2 cellular contexts compared by ENCODE assay signal in genomic region chr9:130938184-130938651, GRCh38.
TF ChIP-seq lines count a peak whose summit lies in the region.

No MANE protein-coding gene starts in this region.

TF ChIP-seq in HEK293, 187 proteins besides CTCF, POLR2A, EP300 and RAD21:
- TF ChIP-seq GLIS2 (tag by site-specific recombination; IDR thresholded peaks at IDR 0.05) (peak; percentile 60), ZNF404 (tag by site-specific recombination; IDR thresholded peaks at IDR 0.05) (no peak), ZNF629 (tag by site-specific recombination; IDR thresholded peaks at IDR 0.05) (no peak), ZNF561 (tag by site-specific recombination; IDR thresholded peaks at IDR 0.05; ENCODE audit: borderline replicate concordance) (no peak), ZNF174 (tag by site-specific recombination; IDR thresholded peaks at IDR 0.05) (no peak), GLIS1 (tag by site-specific recombination; IDR thresholded peaks at IDR 0.05) (0 out of 2 replicates have a peak, but pooled peaks have one; percentile 10), PRDM10 (tag by site-specific recombination; IDR thresholded peaks at IDR 0.05) (no peak)
- TF ChIP-seq, protein P1, sequence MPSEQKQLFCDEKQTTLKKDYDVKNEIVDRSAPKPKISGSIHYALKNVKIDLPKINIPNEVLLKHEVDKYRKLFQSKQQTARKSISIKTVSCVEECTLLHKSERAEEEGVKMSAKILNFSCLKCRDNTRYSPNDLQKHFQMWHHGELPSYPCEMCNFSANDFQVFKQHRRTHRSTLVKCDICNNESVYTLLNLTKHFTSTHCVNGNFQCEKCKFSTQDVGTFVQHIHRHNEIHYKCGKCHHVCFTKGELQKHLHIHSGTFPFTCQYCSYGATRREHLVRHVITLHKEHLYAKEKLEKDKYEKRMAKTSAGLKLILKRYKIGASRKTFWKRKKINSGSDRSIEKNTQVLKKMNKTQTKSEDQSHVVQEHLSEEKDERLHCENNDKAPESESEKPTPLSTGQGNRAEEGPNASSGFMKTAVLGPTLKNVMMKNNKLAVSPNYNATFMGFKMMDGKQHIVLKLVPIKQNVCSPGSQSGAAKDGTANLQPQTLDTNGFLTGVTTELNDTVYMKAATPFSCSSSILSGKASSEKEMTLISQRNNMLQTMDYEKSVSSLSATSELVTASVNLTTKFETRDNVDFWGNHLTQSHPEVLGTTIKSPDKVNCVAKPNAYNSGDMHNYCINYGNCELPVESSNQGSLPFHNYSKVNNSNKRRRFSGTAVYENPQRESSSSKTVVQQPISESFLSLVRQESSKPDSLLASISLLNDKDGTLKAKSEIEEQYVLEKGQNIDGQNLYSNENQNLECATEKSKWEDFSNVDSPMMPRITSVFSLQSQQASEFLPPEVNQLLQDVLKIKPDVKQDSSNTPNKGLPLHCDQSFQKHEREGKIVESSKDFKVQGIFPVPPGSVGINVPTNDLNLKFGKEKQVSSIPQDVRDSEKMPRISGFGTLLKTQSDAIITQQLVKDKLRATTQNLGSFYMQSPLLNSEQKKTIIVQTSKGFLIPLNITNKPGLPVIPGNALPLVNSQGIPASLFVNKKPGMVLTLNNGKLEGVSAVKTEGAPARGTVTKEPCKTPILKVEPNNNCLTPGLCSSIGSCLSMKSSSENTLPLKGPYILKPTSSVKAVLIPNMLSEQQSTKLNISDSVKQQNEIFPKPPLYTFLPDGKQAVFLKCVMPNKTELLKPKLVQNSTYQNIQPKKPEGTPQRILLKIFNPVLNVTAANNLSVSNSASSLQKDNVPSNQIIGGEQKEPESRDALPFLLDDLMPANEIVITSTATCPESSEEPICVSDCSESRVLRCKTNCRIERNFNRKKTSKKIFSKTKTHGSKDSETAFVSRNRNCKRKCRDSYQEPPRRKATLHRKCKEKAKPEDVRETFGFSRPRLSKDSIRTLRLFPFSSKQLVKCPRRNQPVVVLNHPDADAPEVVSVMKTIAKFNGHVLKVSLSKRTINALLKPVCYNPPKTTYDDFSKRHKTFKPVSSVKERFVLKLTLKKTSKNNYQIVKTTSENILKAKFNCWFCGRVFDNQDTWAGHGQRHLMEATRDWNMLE (tag by site-specific recombination; conservative IDR thresholded peaks at IDR 0.05; ENCODE audit: low read depth), result no peak
- TF ChIP-seq, protein P2, sequence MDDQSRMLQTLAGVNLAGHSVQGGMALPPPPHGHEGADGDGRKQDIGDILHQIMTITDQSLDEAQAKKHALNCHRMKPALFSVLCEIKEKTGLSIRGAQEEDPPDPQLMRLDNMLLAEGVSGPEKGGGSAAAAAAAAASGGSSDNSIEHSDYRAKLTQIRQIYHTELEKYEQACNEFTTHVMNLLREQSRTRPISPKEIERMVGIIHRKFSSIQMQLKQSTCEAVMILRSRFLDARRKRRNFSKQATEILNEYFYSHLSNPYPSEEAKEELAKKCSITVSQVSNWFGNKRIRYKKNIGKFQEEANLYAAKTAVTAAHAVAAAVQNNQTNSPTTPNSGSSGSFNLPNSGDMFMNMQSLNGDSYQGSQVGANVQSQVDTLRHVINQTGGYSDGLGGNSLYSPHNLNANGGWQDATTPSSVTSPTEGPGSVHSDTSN (CRISPR knock-in tag; IDR thresholded peaks at IDR 0.05), result peak; percentile 40; the same call in 1 of the 2 replicates
TF ChIP-seq in HEK293: peak in this region for 3.

TF ChIP-seq in WTC11, 78 proteins besides CTCF, POLR2A, EP300 and RAD21:
- TF ChIP-seq ZNF219 (CRISPR knock-in tag; IDR thresholded peaks at IDR 0.05; ENCODE audit: borderline replicate concordance), result no peak
- TF ChIP-seq CREB1 (CRISPR knock-in tag; IDR thresholded peaks at IDR 0.05), result no peak
- TF ChIP-seq ZNF671 (CRISPR knock-in tag; IDR thresholded peaks at IDR 0.05), result no peak
- TF ChIP-seq EMX1 (CRISPR knock-in tag; IDR thresholded peaks at IDR 0.05), result no peak
- TF ChIP-seq, protein P3, sequence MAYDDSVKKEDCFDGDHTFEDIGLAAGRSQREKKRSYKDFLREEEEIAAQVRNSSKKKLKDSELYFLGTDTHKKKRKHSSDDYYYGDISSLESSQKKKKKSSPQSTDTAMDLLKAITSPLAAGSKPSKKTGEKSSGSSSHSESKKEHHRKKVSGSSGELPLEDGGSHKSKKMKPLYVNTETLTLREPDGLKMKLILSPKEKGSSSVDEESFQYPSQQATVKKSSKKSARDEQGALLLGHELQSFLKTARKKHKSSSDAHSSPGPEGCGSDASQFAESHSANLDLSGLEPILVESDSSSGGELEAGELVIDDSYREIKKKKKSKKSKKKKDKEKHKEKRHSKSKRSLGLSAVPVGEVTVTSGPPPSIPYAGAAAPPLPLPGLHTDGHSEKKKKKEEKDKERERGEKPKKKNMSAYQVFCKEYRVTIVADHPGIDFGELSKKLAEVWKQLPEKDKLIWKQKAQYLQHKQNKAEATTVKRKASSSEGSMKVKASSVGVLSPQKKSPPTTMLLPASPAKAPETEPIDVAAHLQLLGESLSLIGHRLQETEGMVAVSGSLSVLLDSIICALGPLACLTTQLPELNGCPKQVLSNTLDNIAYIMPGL (CRISPR knock-in tag; IDR thresholded peaks at IDR 0.05), result peak; percentile 35
